Comparison of ENCODE assay signal across 10 cellular contexts in the genomic region with DNA sequence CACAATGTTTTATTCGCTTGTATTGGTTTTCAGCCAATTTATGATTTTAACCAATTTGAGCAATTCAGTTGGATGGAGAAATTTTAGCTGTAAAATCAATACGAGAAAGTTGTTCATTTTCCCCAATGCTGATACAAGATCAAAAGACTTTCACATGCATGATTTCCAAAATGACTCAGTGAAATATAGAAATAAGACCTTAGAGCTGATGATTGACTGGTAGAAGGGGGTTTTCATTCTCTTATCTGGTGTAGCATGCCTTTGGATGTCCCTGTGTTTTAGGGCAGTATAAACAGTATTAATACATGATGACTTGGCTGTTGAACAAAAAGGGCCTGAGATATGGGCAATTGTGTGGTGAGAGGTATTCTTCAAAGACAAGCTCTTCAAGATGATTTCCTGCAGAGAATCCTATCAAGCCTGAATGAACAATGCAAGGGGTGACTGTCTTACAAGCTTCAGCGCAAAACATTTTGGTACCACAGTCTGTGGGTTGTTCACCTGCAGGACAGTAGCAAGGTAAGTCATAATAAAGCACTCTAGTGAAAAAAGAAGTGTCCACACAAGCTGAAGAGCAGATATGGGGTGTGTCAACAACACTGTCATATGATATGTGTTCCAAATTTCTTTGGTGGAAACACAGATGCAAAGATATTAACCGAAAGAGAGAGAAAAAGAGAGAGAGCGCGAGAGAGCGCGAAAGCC.
DNase-seq lines count a peak whose midpoint lies in the region; ATAC-seq, FAIRE-seq and TF ChIP-seq lines count a peak whose summit lies in the region.
"Had no signal": no experiment of that assay in that cellular context is flagged by ENCODE, and none has a peak within 500 bp of the region (broad histone marks: within the 10 kb centered on the region; RNA-seq: fewer than 3 reads in every experiment).

No MANE protein-coding gene starts in this region.

- H3K36me3 Mint-ChIP-seq in naive thymus-derived CD8-positive, alpha-beta T cell: no peaks in the 10 kb centered on the region

- H3K9me3 Mint-ChIP-seq in naive thymus-derived CD8-positive, alpha-beta T cell: peaks cover 0 to under 1% (median 0%) of the 10 kb centered on the region in 9 donors

- POLR2A ChIA-PET in naive thymus-derived CD8-positive, alpha-beta T cell (lab: Charles Lee): interaction anchor here (0.6 to 3.0 kb wide), 12 partner anchors 8 to 974 kb away, joined by 3 to 8 read pairs (median 4); partner anchors contain the start of genes GAS5, PRDX6 and ZBTB37

- no peak for TF ChIP-seq CTCF in VCaP (conservative IDR thresholded peaks at IDR 0.05)

- ATAC-seq in GM18517 (IDR thresholded peaks at IDR 0.05; ENCODE audit: unreplicated experiment) (peak; percentile 30), HG02610 (IDR thresholded peaks at IDR 0.05; ENCODE audit: unreplicated experiment) (peak; percentile 48)
- ATAC-seq in naive thymus-derived CD8-positive, alpha-beta T cell: peak; percentile 59 to 63

- H3K27me3 Mint-ChIP-seq in naive thymus-derived CD8-positive, alpha-beta T cell: no peaks in the 10 kb centered on the region

- peak in 1 of 10 donors; percentile 26 for DNase-seq in naive thymus-derived CD8-positive, alpha-beta T cell
- DNase-seq in stimulated activated naive CD4-positive, alpha-beta T cell treated with Interleukin-2 at 50 U/mL for 16 hours (lab: John Stamatoyannopoulos, UW): no peak
- no peak for DNase-seq in RCC 7860 (ENCODE audit: low spot score)
- no peak for DNase-seq in AML-193 (lab: John Stamatoyannopoulos, UW)
- DNase-seq: adrenal gland, NCI-H345, pancreas had no signal

- FAIRE-seq in RCC 7860 (lab: Jason Lieb, UNC): no peak

- H3K4me3 Mint-ChIP-seq in naive thymus-derived CD8-positive, alpha-beta T cell: peak overlapping the region; percentile 59 to 87 (median 78)

- H3K27ac Mint-ChIP-seq in naive thymus-derived CD8-positive, alpha-beta T cell: peak overlapping the region; percentile 75 to 97 (median 86)

- H3K4me1 Mint-ChIP-seq in naive thymus-derived CD8-positive, alpha-beta T cell: peaks cover 24 to 39% (median 37%) of the 10 kb centered on the region in 4 donors

- peak overlapping the region; percentile 84 for H3K27ac ChIP-seq in VCaP
- H3K27ac ChIP-seq: adrenal gland, pancreas had no signal
